ENCODE assay signal across 8 cellular contexts in genomic region chr11:65573391-65574146, GRCh38. TPM values are rescaled to one million over a fixed set of nuclear protein-coding genes. Genes with fewer than 3 reads are reported as not detected.
A peak's percentile ranks its signal among the peaks of the same experiment; 100 is the strongest.
DNase-seq lines count a peak whose midpoint lies in the region; ATAC-seq and TF ChIP-seq lines count a peak whose summit lies in the region.

No MANE protein-coding gene starts in this region.

- peak overlapping the region; percentile 83 for H3K4me3 Mint-ChIP-seq in CD8-positive, alpha-beta T cell
- H3K4me3 Mint-ChIP-seq in endothelial cell (ENCODE audit: unreplicated experiment), result peak overlapping the region; percentile 88
- H3K4me3 Mint-ChIP-seq in osteocyte (ENCODE audit: unreplicated experiment), result peak overlapping the region; percentile 76

- H3K27ac ChIP-seq in CD8-positive, alpha-beta T cell (ENCODE audit: low read depth, low read length), result peak overlapping the region; percentile 49
- H3K27ac ChIP-seq in PC-3 (ENCODE audit: low read length), result no peak overlapping the region

- no peaks in the 10 kb centered on the region for H3K27me3 Mint-ChIP-seq in CD8-positive, alpha-beta T cell (ENCODE audit: low read depth)
- H3K27me3 Mint-ChIP-seq in endothelial cell (ENCODE audit: unreplicated experiment) (peaks cover 38% of the 10 kb centered on the region), osteocyte (ENCODE audit: unreplicated experiment) (no peaks in the 10 kb centered on the region)

- H2AFZ ChIP-seq in PC-3 (ENCODE audit: low read length), result no peak overlapping the region

- peak overlapping the region; percentile 71 for H3K4me3 ChIP-seq in CD8-positive, alpha-beta T cell (ENCODE audit: low read depth, low read length)
- H3K4me3 ChIP-seq in PC-3 (ENCODE audit: low read length), result peak overlapping the region; percentile 97

- no peak for TF ChIP-seq CTCF in CD8-positive, alpha-beta T cell (IDR thresholded peaks at IDR 0.05)
- TF ChIP-seq CTCF in PC-3 (conservative IDR thresholded peaks at IDR 0.05; ENCODE audit: low read depth, low read length), result no peak
- no peak for TF ChIP-seq CTCF in endothelial cell (IDR thresholded peaks at IDR 0.05; ENCODE audit: unreplicated experiment)
- TF ChIP-seq CTCF in osteocyte (IDR thresholded peaks at IDR 0.05), result no peak

- H4K20me1 ChIP-seq in PC-3 (ENCODE audit: low read length), result peaks cover 5% of the 10 kb centered on the region

- POLR2A ChIA-PET in CD8-positive, alpha-beta T cell (lab: Charles Lee), result interaction anchor here (0.7 to 4.7 kb wide), 16 partner anchors 8 to 286 kb away, joined by 3 to 54 read pairs (median 6); partner anchors contain the start of genes LTBP3, MALAT1, MAP3K11 and PCNX3
- POLR2A ChIA-PET in PC-3 (lab: Charles Lee; ENCODE audit: unreplicated experiment), result no interaction called here

- H3K27ac Mint-ChIP-seq in CD8-positive, alpha-beta T cell, result peak overlapping the region; percentile 87
- H3K27ac Mint-ChIP-seq in endothelial cell (ENCODE audit: unreplicated experiment) (peak overlapping the region; percentile 30), osteocyte (ENCODE audit: unreplicated experiment) (peak overlapping the region; percentile 85)

- H3K4me1 Mint-ChIP-seq in CD8-positive, alpha-beta T cell (ENCODE audit: low read depth), result peaks cover 70% of the 10 kb centered on the region
- H3K4me1 Mint-ChIP-seq in endothelial cell (ENCODE audit: unreplicated experiment) (peaks cover 43% of the 10 kb centered on the region), osteocyte (ENCODE audit: unreplicated experiment) (peaks cover 71% of the 10 kb centered on the region)

- H3K27me3 ChIP-seq in CD8-positive, alpha-beta T cell (ENCODE audit: insufficient read depth, low read length), result no peaks in the 10 kb centered on the region
- H3K27me3 ChIP-seq in PC-3 (ENCODE audit: low read length), result no peaks in the 10 kb centered on the region

- peaks cover 23% of the 10 kb centered on the region for H3K36me3 Mint-ChIP-seq in CD8-positive, alpha-beta T cell
- H3K36me3 Mint-ChIP-seq in endothelial cell (ENCODE audit: low read depth, unreplicated experiment), result no peaks in the 10 kb centered on the region
- peaks cover 4% of the 10 kb centered on the region for H3K36me3 Mint-ChIP-seq in osteocyte (ENCODE audit: unreplicated experiment)

- no peaks in the 10 kb centered on the region for H3K9me2 ChIP-seq in PC-3 (replicated peaks; ENCODE audit: low read length)

- no peaks in the 10 kb centered on the region for H3K9me3 ChIP-seq in CD8-positive, alpha-beta T cell (ENCODE audit: low read length)
- no peaks in the 10 kb centered on the region for H3K9me3 ChIP-seq in PC-3 (ENCODE audit: low read length)

- H3K9me3 Mint-ChIP-seq in CD8-positive, alpha-beta T cell, result no peaks in the 10 kb centered on the region
- H3K9me3 Mint-ChIP-seq in endothelial cell (ENCODE audit: unreplicated experiment) (no peaks in the 10 kb centered on the region), osteocyte (ENCODE audit: unreplicated experiment) (no peaks in the 10 kb centered on the region)

- H3K36me3 ChIP-seq in CD8-positive, alpha-beta T cell (ENCODE audit: insufficient read depth, low read length), result peaks cover 4% of the 10 kb centered on the region
- no peaks in the 10 kb centered on the region for H3K36me3 ChIP-seq in PC-3 (ENCODE audit: low read depth, low read length)

- peaks cover 57% of the 10 kb centered on the region for H3K79me2 ChIP-seq in PC-3 (ENCODE audit: low read length)

- CTCF ChIA-PET in CD8-positive, alpha-beta T cell (lab: Charles Lee), result interaction anchor here (0.7 to 5.9 kb wide), 18 partner anchors 8 to 147 kb away, joined by 3 to 89 read pairs (median 4); partner anchors contain the start of genes KCNK7, LTBP3, PCNX3 and RNASEH2C
- CTCF ChIA-PET in PC-3 (lab: Charles Lee), result interaction anchor here (0.5 to 1.7 kb wide), 4 partner anchors 14 to 41 kb away, joined by 3 to 24 read pairs (median 4); partner anchors contain the start of gene PCNX3

- intact Hi-C loops in CD8-positive, alpha-beta T cell (cut with DNase I, micrococcal nuclease), result loop anchor here (1.0 to 5.0 kb wide), 13 partner anchors 15 to 546 kb away; partner anchors contain the start of genes SLC25A45 (in 2 of the 2), CFL1 (in 1 of the 2), PCNX3 (in 1 of the 2) and RELA (in 1 of the 2)
- intact Hi-C loops in PC-3 (cut with micrococcal nuclease), result no loop called here

- H3F3A ChIP-seq in PC-3 (ENCODE audit: low read length, unreplicated experiment), result peaks cover 4% of the 10 kb centered on the region

- H3K4me1 ChIP-seq in CD8-positive, alpha-beta T cell (ENCODE audit: insufficient read depth, low read length), result peaks cover 67% of the 10 kb centered on the region
- peaks cover 65% of the 10 kb centered on the region for H3K4me1 ChIP-seq in PC-3 (ENCODE audit: insufficient read depth, low read length)

- DNase-seq in CD8-positive, alpha-beta T cell, result peak in 2 of 7 experiments; percentile 22 to 27
- peak; percentile 44 for DNase-seq in PC-3
- no peak for DNase-seq in endothelial cell (ENCODE audit: low spot score)
- DNase-seq in osteocyte (ENCODE audit: extremely low spot score, unreplicated experiment), result peak; percentile 83
- DNase-seq in AG20443 (ENCODE audit: low spot score), result no peak
- no peak for DNase-seq in T-helper 9 cell
- no peak for DNase-seq in D341Med (ENCODE audit: low spot score)

- no peak for ATAC-seq in CD8-positive, alpha-beta T cell
- no peak for ATAC-seq in PC-3
- ATAC-seq in HG02571 (IDR thresholded peaks at IDR 0.05; ENCODE audit: unreplicated experiment), result no peak

- no peak overlapping the region for H3K9ac ChIP-seq in PC-3 (ENCODE audit: low read length)

- peak overlapping the region; percentile 93 for H3K4me2 ChIP-seq in PC-3 (ENCODE audit: low read length)

- BruUV-seq in PC-3 (replicated peaks; lab: Mats Ljungman, UMichigan), result TSS peak; percentile 7

RNA-seq across cellular contexts. Expression of gene FAM89B, which starts 1.2 kb away (rescaled TPM):
- 10 to 100 TPM; 20.6 to 20.8 TPM for total RNA-seq in CD8-positive, alpha-beta T cell
- 76.3 and 87.7 TPM in 2 replicates for total RNA-seq in PC-3 (2014; rRNA removed)
- total RNA-seq in endothelial cell (ENCODE audit: unreplicated experiment), result 44.7 TPM
- total RNA-seq in osteocyte, result 84.2 and 92.1 TPM in 2 replicates

RNA-seq across cellular contexts. Expression of gene EHBP1L1, which starts 2.3 kb away (rescaled TPM):
- total RNA-seq in CD8-positive, alpha-beta T cell, result 10 to 100 TPM; 64.7 to 65.1 TPM
- total RNA-seq in PC-3 (2014; rRNA removed) (126 and 200 TPM in 2 replicates), endothelial cell (ENCODE audit: unreplicated experiment) (4.7 TPM), osteocyte (39.7 and 42.6 TPM in 2 replicates)

RNA-seq across cellular contexts. Expression of gene ZNRD2, which starts 3.3 kb away (rescaled TPM):
- total RNA-seq in CD8-positive, alpha-beta T cell, result 10 to 100 TPM; 35.6 to 41.4 TPM
- total RNA-seq in PC-3 (2014; rRNA removed), result 126 and 206 TPM in 2 replicates
- total RNA-seq in endothelial cell (ENCODE audit: unreplicated experiment), result 37.4 TPM
- 31.3 and 32.7 TPM in 2 replicates for total RNA-seq in osteocyte

RNA-seq across cellular contexts. Expression of gene LTBP3, which starts 15.4 kb away (rescaled TPM):
- total RNA-seq in CD8-positive, alpha-beta T cell, result 100 to 1,000 TPM; 231 to 246 TPM
- total RNA-seq in PC-3 (2014; rRNA removed) (197 and 233 TPM in 2 replicates), endothelial cell (ENCODE audit: unreplicated experiment) (1.7 TPM), osteocyte (219 and 256 TPM in 2 replicates)

RNA-seq across cellular contexts. Expression of gene KCNK7, which starts 22.0 kb away (rescaled TPM):
- 10 to 100 TPM in 1 of 2 experiments, 1 to 10 TPM in 1; 9.1 to 11.1 TPM for total RNA-seq in CD8-positive, alpha-beta T cell
- total RNA-seq in PC-3 (2014; rRNA removed) (0.58 and 0.69 TPM in 2 replicates), endothelial cell (ENCODE audit: unreplicated experiment) (2.0 TPM), osteocyte (not detected in 2 replicates)

Comparison
In these comparisons a context has a peak if more than half of its experiments do, and no peak if none do; other contexts are left out.
1. DNase-seq: peak in PC-3 (single experiment) and osteocyte (single experiment); none in endothelial cell (single experiment), AG20443 (single experiment), T-helper 9 cell (single experiment) and D341Med (single experiment).
2. H3K27ac Mint-ChIP-seq: peak in every context shown above with its lines; median percentile 87 in CD8-positive, alpha-beta T cell; 85 in osteocyte; 30 in endothelial cell.
3. Peak in every context shown above with its lines, with median percentiles within 50 percentile points of each other: H3K4me3 Mint-ChIP-seq.